Comparison of ENCODE assay signal across 9 cellular contexts in the genomic region with DNA sequence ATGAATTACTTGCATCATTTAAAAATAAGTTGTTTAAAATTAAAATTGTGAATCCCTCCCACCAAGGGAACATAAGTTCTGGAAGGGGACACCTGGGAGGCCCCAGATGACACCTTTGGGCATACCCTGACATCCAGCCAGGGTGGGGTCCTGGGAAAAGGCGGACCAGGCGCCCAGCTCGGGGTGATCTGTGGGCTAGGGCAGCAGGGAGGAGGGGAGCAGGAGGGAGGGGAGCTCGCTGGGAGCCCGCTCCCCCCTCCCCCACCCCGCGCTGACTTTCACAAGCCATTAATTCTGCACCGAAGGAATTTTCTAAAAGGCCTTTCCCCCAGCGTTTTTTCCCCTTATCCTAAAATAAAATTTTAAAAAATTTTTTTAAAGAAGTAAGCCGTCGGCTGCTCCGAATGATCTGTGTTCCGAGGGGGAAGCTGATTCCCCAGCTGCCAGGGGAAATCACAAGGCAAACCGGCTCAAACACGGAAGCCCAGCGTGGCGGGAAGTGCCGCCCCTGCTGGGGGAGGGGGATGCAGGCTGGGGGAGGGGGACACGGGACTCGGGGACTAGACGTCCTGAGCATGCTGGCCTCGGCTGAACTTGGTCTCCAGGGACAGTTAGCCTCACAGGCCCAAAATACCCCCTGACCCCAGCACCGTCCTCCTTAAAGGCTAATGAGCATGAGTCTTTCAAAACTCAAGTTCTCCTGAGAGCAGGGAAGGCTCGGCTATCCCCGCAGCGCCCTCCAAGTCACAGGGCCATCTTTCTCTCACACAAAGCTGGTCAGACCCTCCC. TPM values are rescaled to one million over a fixed set of nuclear protein-coding genes. Genes with fewer than 3 reads are reported as not detected.
DNase-seq lines count a peak whose midpoint lies in the region; ATAC-seq and TF ChIP-seq lines count a peak whose summit lies in the region.
"Had no signal": no experiment of that assay in that cellular context is flagged by ENCODE, and none has a peak within 500 bp of the region (broad histone marks: within the 10 kb centered on the region; RNA-seq: fewer than 3 reads in every experiment).

No MANE protein-coding gene starts in this region.

- H3K4me3 ChIP-seq in liver (ENCODE audit: low read depth in 1 of 3, low read length in 3 of 3) = no peak overlapping the region
- H3K4me3 ChIP-seq in stomach = peak overlapping the region in 3 of 4 donors; percentile 7 to 13 (median 7)
- no peak overlapping the region for H3K4me3 ChIP-seq in SK-N-SH (ENCODE audit: low read depth in 2 of 2, low read length in 1 of 2)

- no peaks in the 10 kb centered on the region for H3K27me3 Mint-ChIP-seq in chondrocyte (ENCODE audit: low read depth)
- peaks cover 43% of the 10 kb centered on the region for H3K27me3 Mint-ChIP-seq in activated CD4-positive, alpha-beta memory T cell treated with anti-CD3 and anti-CD28 coated beads, Interleukin-2, amount 10 ng/mL, durations not matched to agents 7 days and 5 days

- H3K9me2 ChIP-seq in SK-N-SH = no peaks in the 10 kb centered on the region

- CTCF ChIA-PET in activated CD4-positive, alpha-beta memory T cell treated with anti-CD3 and anti-CD28 coated beads, Interleukin-2, amount 10 ng/mL, durations not matched to agents 7 days and 5 days (lab: Charles Lee) = interaction anchor here (0.5 to 2.3 kb wide), 3 partner anchors 16 to 801 kb away, joined by 3 to 9 read pairs (median 8); no protein-coding TSS in a partner anchor
- CTCF ChIA-PET in SK-N-SH (lab: Yijun Ruan, JAX) = interaction anchor here (1.5 to 1.8 kb wide), 3 partner anchors 10 to 237 kb away, joined by 3 to 5 read pairs (median 3); no protein-coding TSS in a partner anchor

- H3K9ac ChIP-seq in liver (ENCODE audit: low read depth in 1 of 2, low read length in 2 of 2) (no peak overlapping the region), SK-N-SH (no peak overlapping the region)

- H3K4me2 ChIP-seq in SK-N-SH = no peak overlapping the region

- peak; percentile 36 for DNase-seq in KG1 (lab: John Stamatoyannopoulos, UW)
- DNase-seq in chondrocyte (ENCODE audit: low spot score) = no peak
- no peak for DNase-seq in stomach
- no peak for DNase-seq in ACHN
- DNase-seq in activated CD4-positive, alpha-beta memory T cell treated with anti-CD3 and anti-CD28 coated beads, Interleukin-2, amount 10 ng/mL, durations not matched to agents 7 days and 5 days = no peak
- no peak for DNase-seq in SK-N-SH

- no peak for TF ChIP-seq EP300 in stomach (IDR thresholded peaks at IDR 0.05)
- TF ChIP-seq EP300 in SK-N-SH (IDR thresholded peaks at IDR 0.05; ENCODE audit: borderline replicate concordance in 1 of 2, low read depth in 1 of 2, low read length in 1 of 2) = no peak

- H3K4me1 ChIP-seq in liver (ENCODE audit: control insufficient read depth in 4 of 4, insufficient read depth in 4 of 4, low read length in 3 of 4) (peaks cover 6 to 34% (median 22%) of the 10 kb centered on the region in 4 donors), stomach (peaks cover 53 to 91% (median 70%) of the 10 kb centered on the region in 4 donors), SK-N-SH (ENCODE audit: control insufficient read depth in 1 of 2, insufficient read depth in 2 of 2, low read depth in 1 of 2, low read length in 1 of 2) (peaks cover 2 to 6% of the 10 kb centered on the region in 2 experiments; a peak in 3 of 4 replicates)

- peak overlapping the region; percentile 46 for H3K4me3 Mint-ChIP-seq in chondrocyte (ENCODE audit: unreplicated experiment)
- H3K4me3 Mint-ChIP-seq in activated CD4-positive, alpha-beta memory T cell treated with anti-CD3 and anti-CD28 coated beads, Interleukin-2, amount 10 ng/mL, durations not matched to agents 7 days and 5 days = no peak overlapping the region

- in situ Hi-C loops in ACHN (cut with HindIII; ENCODE audit: low pct_ligation_motif_present, low pct_unique_long_range_greater_than_20kb, low sequenced_read_pairs) = no loop called here

- H4K20me1 ChIP-seq in SK-N-SH (ENCODE audit: insufficient read depth) = no peaks in the 10 kb centered on the region

- H3K9me3 ChIP-seq in liver (ENCODE audit: control insufficient read depth in 4 of 4, low read length in 3 of 4) (no peaks in the 10 kb centered on the region), stomach (no peaks in the 10 kb centered on the region), SK-N-SH (no peaks in the 10 kb centered on the region)

- peak overlapping the region; percentile 99 for H3K27ac Mint-ChIP-seq in chondrocyte (ENCODE audit: unreplicated experiment)
- no peak overlapping the region for H3K27ac Mint-ChIP-seq in activated CD4-positive, alpha-beta memory T cell treated with anti-CD3 and anti-CD28 coated beads, Interleukin-2, amount 10 ng/mL, durations not matched to agents 7 days and 5 days

- H3F3A ChIP-seq in SK-N-SH (replicated peaks; ENCODE audit: insufficient read depth) = peaks cover 3% of the 10 kb centered on the region

- POLR2A ChIA-PET in activated CD4-positive, alpha-beta memory T cell treated with anti-CD3 and anti-CD28 coated beads, Interleukin-2, amount 10 ng/mL, durations not matched to agents 7 days and 5 days (lab: Charles Lee) = interaction anchor here (2.2 kb wide), 2 partner anchors 15 to 276 kb away, joined by 5 to 30 read pairs; a partner anchor contains a TSS
- POLR2A ChIA-PET in SK-N-SH (lab: Yijun Ruan, JAX) = no interaction called here

- no peaks in the 10 kb centered on the region for H3K27me3 ChIP-seq in liver (ENCODE audit: control insufficient read depth in 4 of 4, insufficient read depth in 4 of 4, low read length in 3 of 4)
- H3K27me3 ChIP-seq in stomach = no peaks in the 10 kb centered on the region
- no peaks in the 10 kb centered on the region for H3K27me3 ChIP-seq in SK-N-SH (ENCODE audit: insufficient read depth)

- WGBS in liver = 59% methylated on average over 26 of the region's 26 CpGs
- 25 to 50% (median 43%) methylated on average over 16 to 26 of the region's 26 CpGs for WGBS in stomach, 5 donors
- 94% methylated on average over 19 of the region's 26 CpGs for WGBS in SK-N-SH (ENCODE audit: low lambda C conversion rate)

- no peak overlapping the region for H2AFZ ChIP-seq in SK-N-SH (ENCODE audit: low read depth)

- intact Hi-C loops in stomach (cut with DNase I; ENCODE audit: low total_unique reads) = no loop called here

- TF ChIP-seq CTCF in chondrocyte (IDR thresholded peaks at IDR 0.05) = no peak
- TF ChIP-seq CTCF in liver (IDR thresholded peaks at IDR 0.05; ENCODE audit: low read depth, low read length, missing input control) = no peak
- no peak for TF ChIP-seq CTCF in stomach (IDR thresholded peaks at IDR 0.05)
- no peak for TF ChIP-seq CTCF in SK-N-SH (IDR thresholded peaks at IDR 0.05)

- H3K27ac ChIP-seq in liver (ENCODE audit: low read depth in 1 of 2, low read length in 2 of 2) (peak overlapping the region; percentile 58 to 80), stomach (peak overlapping the region; percentile 44 to 88 (median 81)), SK-N-SH (ENCODE audit: low read depth in 2 of 2, low read length in 1 of 2) (no peak overlapping the region)

- peaks cover 78% of the 10 kb centered on the region for H3K4me1 Mint-ChIP-seq in chondrocyte (ENCODE audit: low read depth)
- peaks cover 27% of the 10 kb centered on the region for H3K4me1 Mint-ChIP-seq in activated CD4-positive, alpha-beta memory T cell treated with anti-CD3 and anti-CD28 coated beads, Interleukin-2, amount 10 ng/mL, durations not matched to agents 7 days and 5 days

- TF ChIP-seq POLR2A in stomach (IDR thresholded peaks at IDR 0.05) = no peak

- TF ChIP-seq RAD21 in liver (IDR thresholded peaks at IDR 0.05) = peak in 1 of 2 donors; percentile 6
- TF ChIP-seq RAD21 in SK-N-SH (IDR thresholded peaks at IDR 0.05; ENCODE audit: low read length) = no peak

- H3K36me3 Mint-ChIP-seq in chondrocyte (ENCODE audit: low read depth) = peaks cover 5% of the 10 kb centered on the region
- no peaks in the 10 kb centered on the region for H3K36me3 Mint-ChIP-seq in activated CD4-positive, alpha-beta memory T cell treated with anti-CD3 and anti-CD28 coated beads, Interleukin-2, amount 10 ng/mL, durations not matched to agents 7 days and 5 days (ENCODE audit: low read depth)

- no peaks in the 10 kb centered on the region for H3K9me3 Mint-ChIP-seq in chondrocyte (ENCODE audit: low read depth)
- no peaks in the 10 kb centered on the region for H3K9me3 Mint-ChIP-seq in activated CD4-positive, alpha-beta memory T cell treated with anti-CD3 and anti-CD28 coated beads, Interleukin-2, amount 10 ng/mL, durations not matched to agents 7 days and 5 days

- no peak for ATAC-seq in GM18498 (IDR thresholded peaks at IDR 0.05; ENCODE audit: unreplicated experiment)

- H3K36me3 ChIP-seq in liver (ENCODE audit: control insufficient read depth in 4 of 4, insufficient read depth in 3 of 4, low read depth in 1 of 4, low read length in 3 of 4) (no peaks in the 10 kb centered on the region), stomach (peaks cover 0 to 12% (median 4%) of the 10 kb centered on the region in 4 donors), SK-N-SH (replicated peaks in 1 of 2; ENCODE audit: control insufficient read depth in 1 of 2, insufficient read depth in 2 of 2, low read length in 1 of 2) (no peaks in the 10 kb centered on the region)

- 0 out of 2 replicates have a peak, but pooled peaks cover 7% of the 10 kb centered on the region for H3K79me2 ChIP-seq in SK-N-SH (ENCODE audit: insufficient read depth)

TF ChIP-seq in liver, 16 proteins besides CTCF, POLR2A, EP300 and RAD21 (continues in another document):
- TF ChIP-seq FOXA2 (IDR thresholded peaks at IDR 0.05) (no peak), SP1 (IDR thresholded peaks at IDR 0.05) (no peak), TAF1 (conservative IDR thresholded peaks at IDR 0.05) (no peak), NR2F2 (IDR thresholded peaks at IDR 0.05) (peak; percentile 79)

TF ChIP-seq in SK-N-SH, 30 proteins besides CTCF, POLR2A, EP300 and RAD21 (continues in another document):
- TF ChIP-seq TAF1 (IDR thresholded peaks at IDR 0.05; ENCODE audit: borderline replicate concordance, low read depth, low read length) (no peak), JUND (IDR thresholded peaks at IDR 0.05) (no peak), RFX5 (IDR thresholded peaks at IDR 0.05; ENCODE audit: low read length) (no peak), ELF1 (IDR thresholded peaks at IDR 0.05) (no peak), CHD2 (IDR thresholded peaks at IDR 0.05; ENCODE audit: low read length, partially characterized antibody) (no peak)

RNA-seq across cellular contexts. Expression of gene PLXND1, which starts 13.9 kb away (rescaled TPM):
- total RNA-seq in chondrocyte (267 to 284 TPM (median 270 TPM) in 3 replicates), liver (10 to 100 TPM; 39.4 to 50.2 TPM), stomach (100 to 1,000 TPM in 2 of 5 donors, 10 to 100 TPM in 3; 53.1 to 251 (median 65.2) TPM)
- polyA plus RNA-seq in liver (10 to 100 TPM; 10.4 to 26.2 TPM), stomach (10 to 100 TPM; 22.6 to 44.7 (median 32.0) TPM), SK-N-SH (2012; rRNA removed) (43.0 and 53.5 TPM in 2 replicates)
- total RNA-seq in activated CD4-positive, alpha-beta memory T cell treated with anti-CD3 and anti-CD28 coated beads, Interleukin-2, amount 10 ng/mL, durations not matched to agents 7 days and 5 days = 10 to 100 TPM; 13.4 to 18.0 TPM
- 26.5 and 37.7 TPM in 2 replicates for polyA plus RNA-seq in SK-N-SH (2012; cell fraction: cytosol; rRNA removed)
- 122 and 155 TPM in 2 replicates for polyA plus RNA-seq in SK-N-SH (2012; cell fraction: nucleus; rRNA removed)

RNA-seq across cellular contexts. Expression of gene H1-8, which starts 49.6 kb away (rescaled TPM):
- total RNA-seq in chondrocyte (not detected in 3 replicates), liver (not detected), stomach (not detected)
- polyA plus RNA-seq in liver (not detected), stomach (not detected), SK-N-SH (2012; rRNA removed) (not detected in 2 replicates)
- not detected for total RNA-seq in activated CD4-positive, alpha-beta memory T cell treated with anti-CD3 and anti-CD28 coated beads, Interleukin-2, amount 10 ng/mL, durations not matched to agents 7 days and 5 days
- polyA plus RNA-seq in SK-N-SH (2012; cell fraction: cytosol; rRNA removed) = not detected in 2 replicates
- polyA plus RNA-seq in SK-N-SH (2012; cell fraction: nucleus; rRNA removed) = not detected in 2 replicates
- polyA plus RNA-seq: keratinocyte had no signal

Comparison
In these comparisons a context has a peak if more than half of its experiments do, and no peak if none do; other contexts are left out.
1. H3K27ac ChIP-seq: peak in liver (2 of 2) and stomach (5 of 5); none in SK-N-SH (0 of 2).
2. H3K4me3 ChIP-seq: peak in stomach (3 of 4); none in liver (0 of 3) and SK-N-SH (0 of 2).